8 cellular contexts compared by ENCODE assay signal in the genomic region with DNA sequence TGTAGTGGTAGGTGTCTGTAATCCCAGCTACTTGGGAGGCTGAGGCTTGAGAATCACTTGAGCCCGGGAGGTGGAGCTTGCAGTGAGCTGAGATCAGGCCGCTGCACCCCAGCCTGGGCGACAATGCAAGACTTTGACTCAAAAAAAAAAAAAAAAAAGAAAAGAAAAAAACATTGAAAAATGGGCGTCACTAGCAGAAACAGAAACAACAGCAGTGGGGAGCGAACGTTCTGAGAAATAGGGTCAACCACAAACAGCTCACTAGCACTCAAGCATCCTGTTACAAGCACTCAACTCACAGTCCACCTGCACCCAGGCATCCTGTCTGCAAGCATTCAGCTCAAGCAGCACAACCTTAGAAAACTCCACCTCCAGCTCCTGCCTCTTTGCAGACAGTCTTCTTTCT. TPM values are rescaled to one million over a fixed set of nuclear protein-coding genes. Genes with fewer than 3 reads are reported as not detected.
DNase-seq lines count a peak whose midpoint lies in the region; ATAC-seq and TF ChIP-seq lines count a peak whose summit lies in the region.

No MANE protein-coding gene starts in this region.

- H3K36me3 ChIP-seq in effector memory CD4-positive, alpha-beta T cell (ENCODE audit: control insufficient read depth, insufficient read depth, low read length): peaks cover 10% of the 10 kb centered on the region
- peaks cover 14% of the 10 kb centered on the region for H3K36me3 ChIP-seq in Caco-2 (ENCODE audit: control insufficient read depth, insufficient read depth, low read length)

- no peak for TF ChIP-seq CTCF in Caco-2 (IDR thresholded peaks at IDR 0.05; ENCODE audit: insufficient read depth in 1 of 2, low read depth in 1 of 2, low read length in 1 of 2, severe bottlenecking in 1 of 2, unreplicated experiment in 1 of 2)

- POLR2A ChIA-PET in Caco-2 (lab: Charles Lee): interaction anchor here (0.9 kb wide), 1 partner anchor 154 kb away, joined by 8 read pairs; no protein-coding TSS in a partner anchor

- H3K36me3 Mint-ChIP-seq in IgD-negative memory B cell (peaks cover 8% of the 10 kb centered on the region), Caco-2 (ENCODE audit: insufficient read depth, unreplicated experiment) (peaks cover 32% of the 10 kb centered on the region)
- peaks cover 58% of the 10 kb centered on the region for H3K36me3 Mint-ChIP-seq in stimulated activated effector memory CD8-positive, alpha-beta T cell treated with anti-CD3 and anti-CD28 coated beads, Interleukin-12 subunit alpha, Interleukin-12 subunit beta, amount 100 ng/mL, for 72 hours

- H3K27me3 ChIP-seq in effector memory CD4-positive, alpha-beta T cell (replicated peaks; ENCODE audit: control insufficient read depth, insufficient read depth, low read length, poor library complexity, severe bottlenecking): no peaks in the 10 kb centered on the region
- no peaks in the 10 kb centered on the region for H3K27me3 ChIP-seq in Caco-2 (replicated peaks; ENCODE audit: control insufficient read depth, insufficient read depth, low read length)

- H3K4me3 Mint-ChIP-seq in IgD-negative memory B cell (peak overlapping the region; percentile 31 to 84 (median 52)), Caco-2 (ENCODE audit: unreplicated experiment) (no peak overlapping the region)
- peak overlapping the region; percentile 55 for H3K4me3 Mint-ChIP-seq in stimulated activated effector memory CD8-positive, alpha-beta T cell treated with anti-CD3 and anti-CD28 coated beads, Interleukin-12 subunit alpha, Interleukin-12 subunit beta, amount 100 ng/mL, for 72 hours

- H3K9me3 ChIP-seq in effector memory CD4-positive, alpha-beta T cell (ENCODE audit: control insufficient read depth, low read length): no peaks in the 10 kb centered on the region
- H3K9me3 ChIP-seq in Caco-2: peaks cover 10% of the 10 kb centered on the region

- DNase-seq in GF-D8 (lab: John Stamatoyannopoulos, UW) (peak; percentile 95), Caco-2 (no peak), SKM-1 treated with dmso at 0.1 percent for 144 hours (lab: John Stamatoyannopoulos, UW; ENCODE audit: unreplicated experiment) (no peak)
- peak; percentile 51 to 79 (median 66) for DNase-seq in activated CD4-positive, CD25-positive, alpha-beta regulatory T cell (lab: John Stamatoyannopoulos, UW)
- peak; percentile 74 to 78 (median 75) for DNase-seq in effector memory CD4-positive, alpha-beta T cell
- peak; percentile 39 to 84 for DNase-seq in stimulated activated effector memory CD8-positive, alpha-beta T cell treated with anti-CD3 and anti-CD28 coated beads, Interleukin-12 subunit alpha, Interleukin-12 subunit beta, amount 100 ng/mL, for 72 hours (ENCODE audit: low spot score in 2 of 2)

- intact Hi-C loops in Caco-2 (cut with micrococcal nuclease; ENCODE audit: unreplicated experiment): no loop called here

- peak overlapping the region; percentile 79 for H3K27ac ChIP-seq in effector memory CD4-positive, alpha-beta T cell (ENCODE audit: insufficient read depth, low read length, poor library complexity, severe bottlenecking)

- H3K27ac Mint-ChIP-seq in IgD-negative memory B cell: peak overlapping the region; percentile 17 to 95 (median 91)
- H3K27ac Mint-ChIP-seq in stimulated activated effector memory CD8-positive, alpha-beta T cell treated with anti-CD3 and anti-CD28 coated beads, Interleukin-12 subunit alpha, Interleukin-12 subunit beta, amount 100 ng/mL, for 72 hours: peak overlapping the region; percentile 94
- no peak overlapping the region for H3K27ac Mint-ChIP-seq in Caco-2 (ENCODE audit: unreplicated experiment)

- ATAC-seq in GM21447 (IDR thresholded peaks at IDR 0.05; ENCODE audit: unreplicated experiment): peak; percentile 97
- ATAC-seq in stimulated activated effector memory CD8-positive, alpha-beta T cell treated with anti-CD3 and anti-CD28 coated beads, Interleukin-12 subunit alpha, Interleukin-12 subunit beta, amount 100 ng/mL, for 72 hours: peak; percentile 98

- BruUV-seq in Caco-2 (replicated peaks; lab: Mats Ljungman, UMichigan): no TSS peak

- H3K27me3 Mint-ChIP-seq in IgD-negative memory B cell: no peaks in the 10 kb centered on the region
- no peaks in the 10 kb centered on the region for H3K27me3 Mint-ChIP-seq in Caco-2 (ENCODE audit: insufficient read depth, unreplicated experiment)

- peaks cover 82% of the 10 kb centered on the region for H3K4me1 ChIP-seq in effector memory CD4-positive, alpha-beta T cell (ENCODE audit: control insufficient read depth, insufficient read depth, low read length, poor library complexity, severe bottlenecking)
- H3K4me1 ChIP-seq in Caco-2: peaks cover 30% of the 10 kb centered on the region

- CTCF ChIA-PET in Caco-2 (lab: Charles Lee): no interaction called here

- H3K4me1 Mint-ChIP-seq in IgD-negative memory B cell (peaks cover 39 to 68% (median 62%) of the 10 kb centered on the region in 3 donors), Caco-2 (ENCODE audit: low read depth, unreplicated experiment) (peaks cover 25% of the 10 kb centered on the region)
- peaks cover 75% of the 10 kb centered on the region for H3K4me1 Mint-ChIP-seq in stimulated activated effector memory CD8-positive, alpha-beta T cell treated with anti-CD3 and anti-CD28 coated beads, Interleukin-12 subunit alpha, Interleukin-12 subunit beta, amount 100 ng/mL, for 72 hours

- H3K4me3 ChIP-seq in effector memory CD4-positive, alpha-beta T cell (ENCODE audit: insufficient read depth, low read depth, low read length, poor library complexity, severe bottlenecking): peak overlapping the region; percentile 31
- no peak overlapping the region for H3K4me3 ChIP-seq in Caco-2 (ENCODE audit: low read depth, low read length)

- no peaks in the 10 kb centered on the region for H3K9me3 Mint-ChIP-seq in IgD-negative memory B cell
- no peaks in the 10 kb centered on the region for H3K9me3 Mint-ChIP-seq in stimulated activated effector memory CD8-positive, alpha-beta T cell treated with anti-CD3 and anti-CD28 coated beads, Interleukin-12 subunit alpha, Interleukin-12 subunit beta, amount 100 ng/mL, for 72 hours
- no peaks in the 10 kb centered on the region for H3K9me3 Mint-ChIP-seq in Caco-2 (ENCODE audit: unreplicated experiment)

RNA-seq across cellular contexts. Expression of a gene that starts 17.2 kb away (rescaled TPM):
- polyA plus RNA-seq in IgD-negative memory B cell: 43.0 TPM
- total RNA-seq in Caco-2 (2022): 30.3 and 34.5 TPM in 2 replicates

RNA-seq across cellular contexts. Expression of a gene that starts 45.3 kb away (rescaled TPM):
- polyA plus RNA-seq in IgD-negative memory B cell: 26.9 TPM
- 68.7 and 71.7 TPM in 2 replicates for total RNA-seq in Caco-2 (2022)

Comparison
In these comparisons a context has a peak if more than half of its experiments do, and no peak if none do; other contexts are left out.
1. DNase-seq: peak in GF-D8 (single experiment), activated CD4-positive, CD25-positive, alpha-beta regulatory T cell (4 of 4), effector memory CD4-positive, alpha-beta T cell (3 of 3) and stimulated activated effector memory CD8-positive, alpha-beta T cell treated with anti-CD3 and anti-CD28 coated beads, Interleukin-12 subunit alpha, Interleukin-12 subunit beta, amount 100 ng/mL, for 72 hours (2 of 2); none in Caco-2 (0 of 2) and SKM-1 treated with dmso at 0.1 percent for 144 hours (single experiment).